Comparison of ENCODE assay signal across 9 cellular contexts in the genomic region with DNA sequence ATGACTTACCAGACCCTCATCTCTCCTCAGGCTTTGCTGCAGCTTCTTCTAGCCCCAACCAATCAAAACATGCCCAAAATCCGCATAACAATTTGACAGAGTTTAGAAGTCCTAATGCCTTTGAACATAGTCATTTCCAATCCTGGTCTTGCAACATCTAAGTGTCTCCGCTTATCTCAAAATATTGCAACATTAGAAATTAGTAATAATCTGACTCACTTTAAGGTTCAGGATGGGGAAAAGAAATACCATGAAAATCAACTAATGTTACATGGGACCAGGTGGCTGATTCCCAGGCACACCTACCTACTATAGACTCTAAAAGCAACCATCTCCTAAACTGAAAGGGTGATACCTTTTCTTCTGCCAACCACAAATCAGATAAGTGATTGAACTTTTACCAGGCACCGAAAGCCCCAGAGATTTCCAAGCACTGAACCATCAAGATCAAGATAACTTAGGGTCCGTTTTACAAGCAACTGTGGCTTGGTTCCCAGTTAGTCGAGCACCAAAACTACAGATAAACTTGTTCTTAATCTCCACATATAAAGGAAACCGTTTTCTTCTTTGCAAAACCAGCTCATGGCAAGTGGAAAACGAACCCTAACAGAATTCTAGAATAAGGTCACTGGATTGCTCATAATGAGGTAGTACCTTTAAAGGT. TPM values are rescaled to one million over a fixed set of nuclear protein-coding genes. Genes with fewer than 3 reads are reported as not detected.
DNase-seq lines count a peak whose midpoint lies in the region; ATAC-seq and TF ChIP-seq lines count a peak whose summit lies in the region.
"Had no signal": no experiment of that assay in that cellular context is flagged by ENCODE, and none has a peak within 500 bp of the region (broad histone marks: within the 10 kb centered on the region; RNA-seq: fewer than 3 reads in every experiment).

No MANE protein-coding gene starts in this region.

- H2BK15ac ChIP-seq in mesenchymal stem cell (ENCODE audit: low read depth, poor library complexity, severe bottlenecking) = no peak overlapping the region

- H4K8ac ChIP-seq in mesenchymal stem cell (ENCODE audit: low read length) = no peak overlapping the region

- H3K9ac ChIP-seq in Loucy (ENCODE audit: low read depth, low read length, poor library complexity, severe bottlenecking) (no peak overlapping the region), mesenchymal stem cell (ENCODE audit: low read length) (peak overlapping the region; percentile 51)

- no peaks in the 10 kb centered on the region for H3K27me3 Mint-ChIP-seq in CD8-positive, alpha-beta memory T cell

- no peaks in the 10 kb centered on the region for H3K9me3 ChIP-seq in CD8-positive, alpha-beta memory T cell (ENCODE audit: low read length)
- H3K9me3 ChIP-seq in Loucy (ENCODE audit: insufficient read depth, low read depth, low read length) (no peaks in the 10 kb centered on the region), mesenchymal stem cell (ENCODE audit: control insufficient read depth, low read length) (no peaks in the 10 kb centered on the region), WERI-Rb-1 (ENCODE audit: severe bottlenecking) (no peaks in the 10 kb centered on the region)

- no peaks in the 10 kb centered on the region for H4K20me1 ChIP-seq in Loucy (ENCODE audit: insufficient read depth, low read length, poor library complexity, severe bottlenecking)

- DNase-seq in CD8-positive, alpha-beta memory T cell = no peak
- DNase-seq in brain microvascular endothelial cell (peak; percentile 58), mesenchymal stem cell (peak; percentile 84), GOT3 (lab: John Stamatoyannopoulos, UW) (no peak), WERI-Rb-1 (no peak), C1 segment of cervical spinal cord (lab: John Stamatoyannopoulos, UW) (no peak)
- DNase-seq: Karpas-422 had no signal

- POLR2A ChIA-PET in CD8-positive, alpha-beta memory T cell (lab: Charles Lee) = interaction anchor here (0.6 kb wide), 1 partner anchor 122 kb away, joined by 6 read pairs; no protein-coding TSS in a partner anchor

- H3K79me2 ChIP-seq in Loucy (ENCODE audit: insufficient read depth, low read length) = no peaks in the 10 kb centered on the region

- no peaks in the 10 kb centered on the region for H3K9me3 Mint-ChIP-seq in CD8-positive, alpha-beta memory T cell

- H3K36me3 ChIP-seq in CD8-positive, alpha-beta memory T cell (ENCODE audit: insufficient read depth, low read length) = no peaks in the 10 kb centered on the region
- H3K36me3 ChIP-seq in Loucy (ENCODE audit: insufficient read depth, low read length) (no peaks in the 10 kb centered on the region), brain microvascular endothelial cell (replicated peaks) (no peaks in the 10 kb centered on the region), mesenchymal stem cell (ENCODE audit: control insufficient read depth in 1 of 2, insufficient read depth in 2 of 2, low read depth in 1 of 2, low read length in 2 of 2) (peaks cover 3 to 4% of the 10 kb centered on the region in 2 experiments), WERI-Rb-1 (no peaks in the 10 kb centered on the region)

- H3K9me2 ChIP-seq in Loucy (replicated peaks; ENCODE audit: low read depth, low read length) = no peaks in the 10 kb centered on the region

- no peaks in the 10 kb centered on the region for H3F3A ChIP-seq in Loucy (ENCODE audit: low read depth)

- H3K4me1 Mint-ChIP-seq in CD8-positive, alpha-beta memory T cell = peaks cover 58 to 85% (median 71%) of the 10 kb centered on the region in 3 donors

- 71% methylated on average over 5 of the region's 7 CpGs for WGBS in mesenchymal stem cell

- CTCF ChIA-PET in CD8-positive, alpha-beta memory T cell (lab: Charles Lee) = interaction anchor here (1.3 to 1.7 kb wide), 2 partner anchors 18 to 87 kb away, joined by 5 to 6 read pairs; no protein-coding TSS in a partner anchor

- peaks cover 54% of the 10 kb centered on the region for H3K4me1 ChIP-seq in CD8-positive, alpha-beta memory T cell (ENCODE audit: insufficient read depth, low read length)
- H3K4me1 ChIP-seq in Loucy (ENCODE audit: insufficient read depth, low read length, poor library complexity, severe bottlenecking) (peaks cover 27% of the 10 kb centered on the region), mesenchymal stem cell (ENCODE audit: control insufficient read depth, insufficient read depth, low read depth, low read length) (no peaks in the 10 kb centered on the region)

- peak overlapping the region in 6 of 7 donors; percentile 2 to 58 (median 35) for H3K4me3 Mint-ChIP-seq in CD8-positive, alpha-beta memory T cell

- TF ChIP-seq CTCF in Loucy (conservative IDR thresholded peaks at IDR 0.05; ENCODE audit: low read length) (no peak), brain microvascular endothelial cell (IDR thresholded peaks at IDR 0.05; ENCODE audit: low read depth, low read length, missing control alignments) (no peak), WERI-Rb-1 (IDR thresholded peaks at IDR 0.05; ENCODE audit: low read depth, low read length) (no peak)

- no peak overlapping the region for H3K4me3 ChIP-seq in CD8-positive, alpha-beta memory T cell (ENCODE audit: low read length)
- H3K4me3 ChIP-seq in Loucy (ENCODE audit: low read length, poor library complexity, severe bottlenecking) (no peak overlapping the region), brain microvascular endothelial cell (ENCODE audit: low read depth, low read length) (no peak overlapping the region), mesenchymal stem cell (ENCODE audit: insufficient read depth in 1 of 2, low read depth in 1 of 2, low read length in 2 of 2) (peak overlapping the region in 1 of 2 experiments; percentile 39), WERI-Rb-1 (ENCODE audit: low read depth, low read length) (no peak overlapping the region)

- no peak overlapping the region for H3K27ac ChIP-seq in CD8-positive, alpha-beta memory T cell (ENCODE audit: low read depth, low read length)
- H3K27ac ChIP-seq in brain microvascular endothelial cell (peak overlapping the region; percentile 75), mesenchymal stem cell (ENCODE audit: low read length, poor library complexity, severe bottlenecking) (no peak overlapping the region), WERI-Rb-1 (no peak overlapping the region)

- in situ Hi-C loops in brain microvascular endothelial cell (cut with HindIII; ENCODE audit: low pct_ligation_motif_present, low sequenced_read_pairs) = no loop called here

- H3K36me3 Mint-ChIP-seq in CD8-positive, alpha-beta memory T cell = peaks cover 0 to 36% (median 12%) of the 10 kb centered on the region in 3 donors

- no peaks in the 10 kb centered on the region for H3K27me3 ChIP-seq in CD8-positive, alpha-beta memory T cell (ENCODE audit: insufficient read depth, low read length, poor library complexity, severe bottlenecking)
- no peaks in the 10 kb centered on the region for H3K27me3 ChIP-seq in Loucy (ENCODE audit: insufficient read depth, low read length, poor library complexity, severe bottlenecking)
- no peaks in the 10 kb centered on the region for H3K27me3 ChIP-seq in brain microvascular endothelial cell (replicated peaks)
- no peaks in the 10 kb centered on the region for H3K27me3 ChIP-seq in mesenchymal stem cell (ENCODE audit: control insufficient read depth in 1 of 2, insufficient read depth in 1 of 2, low read length in 2 of 2)
- H3K27me3 ChIP-seq in WERI-Rb-1 (ENCODE audit: insufficient read depth, low read depth, severe bottlenecking) = no peaks in the 10 kb centered on the region

- H2BK120ac ChIP-seq in mesenchymal stem cell (ENCODE audit: low read depth, low read length) = no peak overlapping the region

- H3K14ac ChIP-seq in mesenchymal stem cell (ENCODE audit: low read length in 2 of 2) = no peak overlapping the region

- no peak overlapping the region for H3K23ac ChIP-seq in mesenchymal stem cell (ENCODE audit: low read length in 2 of 2)

- no peak for ATAC-seq in HG02870 (IDR thresholded peaks at IDR 0.05; ENCODE audit: unreplicated experiment)

- H3K4me2 ChIP-seq in Loucy (ENCODE audit: low read depth, low read length, poor library complexity, severe bottlenecking) (peak overlapping the region; percentile 32), mesenchymal stem cell (ENCODE audit: low read length, poor library complexity, severe bottlenecking) (no peak overlapping the region)

- peaks cover 27% of the 10 kb centered on the region for H3K79me1 ChIP-seq in mesenchymal stem cell (replicated peaks; ENCODE audit: low read length, poor library complexity, severe bottlenecking)

- no peak overlapping the region for H4K91ac ChIP-seq in mesenchymal stem cell (ENCODE audit: low read length)

- H2AK5ac ChIP-seq in mesenchymal stem cell (ENCODE audit: low read length, severe bottlenecking) = no peak overlapping the region

- H3K27ac Mint-ChIP-seq in CD8-positive, alpha-beta memory T cell = peak overlapping the region in 7 of 8 donors; percentile 11 to 81 (median 51)

- H2AFZ ChIP-seq in Loucy (ENCODE audit: low read length) (no peak overlapping the region), mesenchymal stem cell (ENCODE audit: low read depth, low read length) (no peak overlapping the region)

- no peak overlapping the region for H3K4ac ChIP-seq in mesenchymal stem cell (ENCODE audit: low read depth in 1 of 2, low read length in 2 of 2)

- no peak overlapping the region for H3K18ac ChIP-seq in mesenchymal stem cell (ENCODE audit: low read depth in 1 of 2, low read length in 2 of 2)

- H2BK12ac ChIP-seq in mesenchymal stem cell (ENCODE audit: low read length in 2 of 2) = no peak overlapping the region

- no peak overlapping the region for H2BK5ac ChIP-seq in mesenchymal stem cell (ENCODE audit: low read depth, low read length, poor library complexity, severe bottlenecking)

RNA-seq across cellular contexts. Expression of a gene that starts 13.9 kb away (rescaled TPM):
- 10 to 100 TPM; 24.7 to 25.5 TPM for total RNA-seq in CD8-positive, alpha-beta memory T cell
- polyA plus RNA-seq in CD8-positive, alpha-beta memory T cell = 92.1 TPM
- 2.8 TPM for polyA plus RNA-seq in mesenchymal stem cell (2013, experiment 1 of 2)
- 3.3 TPM for polyA plus RNA-seq in mesenchymal stem cell (2013, experiment 2 of 2)

Comparison
In these comparisons a context has a peak if more than half of its experiments do, and no peak if none do; other contexts are left out.
1. DNase-seq: peak in brain microvascular endothelial cell (single experiment) and mesenchymal stem cell (single experiment); none in CD8-positive, alpha-beta memory T cell (0 of 5), GOT3 (single experiment), WERI-Rb-1 (single experiment) and C1 segment of cervical spinal cord (0 of 14).